In the genomic region with DNA sequence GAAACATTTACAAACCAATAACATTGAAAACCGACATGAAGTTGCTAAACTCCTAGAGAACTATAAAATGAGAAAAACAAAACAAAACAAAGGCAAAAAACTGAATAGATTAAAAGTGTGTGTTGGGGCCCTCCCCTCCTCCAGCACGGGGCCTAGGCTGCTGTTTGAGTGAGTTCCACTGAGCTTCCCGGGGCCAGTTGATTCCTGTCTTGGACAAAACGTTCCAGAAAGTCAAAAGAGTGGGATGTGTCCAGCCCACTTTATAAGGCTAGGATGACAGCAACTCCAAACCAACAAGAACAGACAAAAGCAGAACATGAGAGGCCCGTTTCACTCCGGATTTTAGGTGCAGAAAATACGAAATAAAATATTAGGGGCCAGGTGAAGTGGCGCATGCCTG, we compare ENCODE assay signal across 1 cellular context.
TF ChIP-seq lines count a peak whose summit lies in the region.

No MANE protein-coding gene starts in this region.

TF ChIP-seq in SK-N-SH treated with all-trans-retinoic acid at 6 μM for 48 hours, 23 proteins besides CTCF, POLR2A, EP300 and RAD21 (continued from another document):
- no peak for TF ChIP-seq CSDC2 (CRISPR knock-in tag; IDR thresholded peaks at IDR 0.05)
- no peak for TF ChIP-seq ISL1 (CRISPR knock-in tag; IDR thresholded peaks at IDR 0.05)
- TF ChIP-seq ZNF8 (CRISPR knock-in tag; IDR thresholded peaks at IDR 0.05) = no peak
- no peak for TF ChIP-seq ZFP3 (CRISPR knock-in tag; IDR thresholded peaks at IDR 0.05)
- TF ChIP-seq, protein P1, sequence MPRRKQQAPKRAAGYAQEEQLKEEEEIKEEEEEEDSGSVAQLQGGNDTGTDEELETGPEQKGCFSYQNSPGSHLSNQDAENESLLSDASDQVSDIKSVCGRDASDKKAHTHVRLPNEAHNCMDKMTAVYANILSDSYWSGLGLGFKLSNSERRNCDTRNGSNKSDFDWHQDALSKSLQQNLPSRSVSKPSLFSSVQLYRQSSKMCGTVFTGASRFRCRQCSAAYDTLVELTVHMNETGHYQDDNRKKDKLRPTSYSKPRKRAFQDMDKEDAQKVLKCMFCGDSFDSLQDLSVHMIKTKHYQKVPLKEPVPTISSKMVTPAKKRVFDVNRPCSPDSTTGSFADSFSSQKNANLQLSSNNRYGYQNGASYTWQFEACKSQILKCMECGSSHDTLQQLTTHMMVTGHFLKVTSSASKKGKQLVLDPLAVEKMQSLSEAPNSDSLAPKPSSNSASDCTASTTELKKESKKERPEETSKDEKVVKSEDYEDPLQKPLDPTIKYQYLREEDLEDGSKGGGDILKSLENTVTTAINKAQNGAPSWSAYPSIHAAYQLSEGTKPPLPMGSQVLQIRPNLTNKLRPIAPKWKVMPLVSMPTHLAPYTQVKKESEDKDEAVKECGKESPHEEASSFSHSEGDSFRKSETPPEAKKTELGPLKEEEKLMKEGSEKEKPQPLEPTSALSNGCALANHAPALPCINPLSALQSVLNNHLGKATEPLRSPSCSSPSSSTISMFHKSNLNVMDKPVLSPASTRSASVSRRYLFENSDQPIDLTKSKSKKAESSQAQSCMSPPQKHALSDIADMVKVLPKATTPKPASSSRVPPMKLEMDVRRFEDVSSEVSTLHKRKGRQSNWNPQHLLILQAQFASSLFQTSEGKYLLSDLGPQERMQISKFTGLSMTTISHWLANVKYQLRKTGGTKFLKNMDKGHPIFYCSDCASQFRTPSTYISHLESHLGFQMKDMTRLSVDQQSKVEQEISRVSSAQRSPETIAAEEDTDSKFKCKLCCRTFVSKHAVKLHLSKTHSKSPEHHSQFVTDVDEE (CRISPR knock-in tag; IDR thresholded peaks at IDR 0.05) = no peak
- TF ChIP-seq ZFP30 (CRISPR knock-in tag; IDR thresholded peaks at IDR 0.05) = no peak
- TF ChIP-seq, protein P2, sequence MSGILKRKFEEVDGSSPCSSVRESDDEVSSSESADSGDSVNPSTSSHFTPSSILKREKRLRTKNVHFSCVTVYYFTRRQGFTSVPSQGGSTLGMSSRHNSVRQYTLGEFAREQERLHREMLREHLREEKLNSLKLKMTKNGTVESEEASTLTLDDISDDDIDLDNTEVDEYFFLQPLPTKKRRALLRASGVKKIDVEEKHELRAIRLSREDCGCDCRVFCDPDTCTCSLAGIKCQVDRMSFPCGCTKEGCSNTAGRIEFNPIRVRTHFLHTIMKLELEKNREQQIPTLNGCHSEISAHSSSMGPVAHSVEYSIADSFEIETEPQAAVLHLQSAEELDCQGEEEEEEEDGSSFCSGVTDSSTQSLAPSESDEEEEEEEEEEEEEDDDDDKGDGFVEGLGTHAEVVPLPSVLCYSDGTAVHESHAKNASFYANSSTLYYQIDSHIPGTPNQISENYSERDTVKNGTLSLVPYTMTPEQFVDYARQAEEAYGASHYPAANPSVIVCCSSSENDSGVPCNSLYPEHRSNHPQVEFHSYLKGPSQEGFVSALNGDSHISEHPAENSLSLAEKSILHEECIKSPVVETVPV (CRISPR knock-in tag; IDR thresholded peaks at IDR 0.05) = no peak
- TF ChIP-seq ARNTL (CRISPR knock-in tag; IDR thresholded peaks at IDR 0.05; ENCODE audit: borderline replicate concordance, low read depth) = no peak
- TF ChIP-seq TOX (CRISPR knock-in tag; IDR thresholded peaks at IDR 0.05; ENCODE audit: borderline replicate concordance) = no peak
